ENCODE assay signal across 1 cellular context in the genomic region with DNA sequence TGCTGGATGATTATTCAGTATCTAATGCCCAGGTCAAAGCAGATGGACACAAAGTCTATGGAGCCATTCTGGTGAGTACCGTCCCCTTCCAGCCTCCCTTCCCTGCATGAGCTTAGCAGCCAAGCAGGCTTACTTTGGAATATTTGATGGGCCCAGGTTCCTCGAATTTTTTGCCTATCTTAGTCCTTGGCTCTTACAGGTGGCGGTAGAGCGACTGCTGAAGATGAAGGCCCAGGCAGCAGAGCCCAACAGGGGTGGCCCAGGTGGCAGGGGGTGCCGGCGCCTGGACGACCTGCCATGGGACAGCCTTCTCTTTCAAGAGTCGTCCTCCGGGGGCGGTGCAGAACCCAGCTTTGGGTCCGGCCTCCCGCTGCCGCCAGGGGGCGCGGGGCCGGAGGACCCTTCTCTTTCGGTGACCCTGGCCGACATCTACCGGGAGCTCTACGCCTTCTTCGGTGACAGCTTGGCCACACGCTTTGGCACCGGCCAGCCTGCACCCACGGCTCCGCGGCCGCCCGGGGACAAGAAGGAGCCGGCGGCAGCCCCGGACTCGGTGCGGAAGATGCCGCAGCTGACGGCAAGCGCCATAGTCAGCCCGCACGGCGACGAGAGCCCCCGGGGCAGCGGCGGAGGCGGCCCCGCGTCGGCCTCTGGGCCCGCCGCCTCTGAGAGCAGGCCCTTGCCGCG.
TF ChIP-seq lines count a peak whose summit lies in the region.

No MANE protein-coding gene starts in this region.

TF ChIP-seq in HEK293, 187 proteins besides CTCF, POLR2A, EP300 and RAD21 (continued from another document):
- TF ChIP-seq ZNF341 (tag by site-specific recombination; IDR thresholded peaks at IDR 0.05; ENCODE audit: low read depth) (peak; percentile 89), EGR2 (tag by site-specific recombination; IDR thresholded peaks at IDR 0.05; ENCODE audit: low read depth) (0 out of 2 replicates have a peak, but pooled peaks have one; percentile 23), ZBTB20 (tag by site-specific recombination; IDR thresholded peaks at IDR 0.05) (peak; percentile 67), ZNF416 (tag by site-specific recombination; IDR thresholded peaks at IDR 0.05) (no peak), SP7 (tag by site-specific recombination; IDR thresholded peaks at IDR 0.05) (peak; percentile 10; the same call in 1 of the 2 replicates), KLF9 (tag by site-specific recombination; IDR thresholded peaks at IDR 0.05; ENCODE audit: low read depth) (peak; percentile 28; the same call in 1 of the 2 replicates), KLF8 (tag by site-specific recombination; IDR thresholded peaks at IDR 0.05) (0 out of 2 replicates have a peak, but pooled peaks have one; percentile 11), ZNF335 (tag by site-specific recombination; conservative IDR thresholded peaks at IDR 0.05) (peak; percentile 86), BCL11A (tag by site-specific recombination; IDR thresholded peaks at IDR 0.05; ENCODE audit: low read depth) (peak; percentile 66; the same call in 1 of the 2 replicates), SP2 (tag by site-specific recombination; IDR thresholded peaks at IDR 0.05) (peak; percentile 21), ZNF157 (tag by site-specific recombination; IDR thresholded peaks at IDR 0.05) (no peak), ZNF223 (tag by site-specific recombination; IDR thresholded peaks at IDR 0.05) (peak; percentile 98), ZNF140 (tag by site-specific recombination; IDR thresholded peaks at IDR 0.05) (no peak), ZFP37 (tag by site-specific recombination; IDR thresholded peaks at IDR 0.05) (peak; percentile 51; the same call in 1 of the 2 replicates), ZNF654 (tag by site-specific recombination; IDR thresholded peaks at IDR 0.05; ENCODE audit: low read depth) (peak; percentile 26), SCRT2 (tag by site-specific recombination; IDR thresholded peaks at IDR 0.05) (peak; percentile 47), ZNF133 (tag by site-specific recombination; IDR thresholded peaks at IDR 0.05) (no peak)
- TF ChIP-seq, protein P1, sequence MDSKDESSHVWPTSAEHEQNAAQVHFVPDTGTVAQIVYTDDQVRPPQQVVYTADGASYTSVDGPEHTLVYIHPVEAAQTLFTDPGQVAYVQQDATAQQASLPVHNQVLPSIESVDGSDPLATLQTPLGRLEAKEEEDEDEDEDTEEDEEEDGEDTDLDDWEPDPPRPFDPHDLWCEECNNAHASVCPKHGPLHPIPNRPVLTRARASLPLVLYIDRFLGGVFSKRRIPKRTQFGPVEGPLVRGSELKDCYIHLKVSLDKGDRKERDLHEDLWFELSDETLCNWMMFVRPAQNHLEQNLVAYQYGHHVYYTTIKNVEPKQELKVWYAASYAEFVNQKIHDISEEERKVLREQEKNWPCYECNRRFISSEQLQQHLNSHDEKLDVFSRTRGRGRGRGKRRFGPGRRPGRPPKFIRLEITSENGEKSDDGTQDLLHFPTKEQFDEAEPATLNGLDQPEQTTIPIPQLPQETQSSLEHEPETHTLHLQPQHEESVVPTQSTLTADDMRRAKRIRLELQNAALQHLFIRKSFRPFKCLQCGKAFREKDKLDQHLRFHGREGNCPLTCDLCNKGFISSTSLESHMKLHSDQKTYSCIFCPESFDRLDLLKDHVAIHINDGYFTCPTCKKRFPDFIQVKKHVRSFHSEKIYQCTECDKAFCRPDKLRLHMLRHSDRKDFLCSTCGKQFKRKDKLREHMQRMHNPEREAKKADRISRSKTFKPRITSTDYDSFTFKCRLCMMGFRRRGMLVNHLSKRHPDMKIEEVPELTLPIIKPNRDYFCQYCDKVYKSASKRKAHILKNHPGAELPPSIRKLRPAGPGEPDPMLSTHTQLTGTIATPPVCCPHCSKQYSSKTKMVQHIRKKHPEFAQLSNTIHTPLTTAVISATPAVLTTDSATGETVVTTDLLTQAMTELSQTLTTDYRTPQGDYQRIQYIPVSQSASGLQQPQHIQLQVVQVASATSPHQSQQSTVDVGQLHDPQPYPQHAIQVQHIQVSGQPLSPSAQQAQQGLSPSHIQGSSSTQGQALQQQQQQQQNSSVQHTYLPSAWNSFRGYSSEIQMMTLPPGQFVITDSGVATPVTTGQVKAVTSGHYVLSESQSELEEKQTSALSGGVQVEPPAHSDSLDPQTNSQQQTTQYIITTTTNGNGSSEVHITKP (tag by site-specific recombination; IDR thresholded peaks at IDR 0.05) = peak; percentile 66
- TF ChIP-seq, protein P2, sequence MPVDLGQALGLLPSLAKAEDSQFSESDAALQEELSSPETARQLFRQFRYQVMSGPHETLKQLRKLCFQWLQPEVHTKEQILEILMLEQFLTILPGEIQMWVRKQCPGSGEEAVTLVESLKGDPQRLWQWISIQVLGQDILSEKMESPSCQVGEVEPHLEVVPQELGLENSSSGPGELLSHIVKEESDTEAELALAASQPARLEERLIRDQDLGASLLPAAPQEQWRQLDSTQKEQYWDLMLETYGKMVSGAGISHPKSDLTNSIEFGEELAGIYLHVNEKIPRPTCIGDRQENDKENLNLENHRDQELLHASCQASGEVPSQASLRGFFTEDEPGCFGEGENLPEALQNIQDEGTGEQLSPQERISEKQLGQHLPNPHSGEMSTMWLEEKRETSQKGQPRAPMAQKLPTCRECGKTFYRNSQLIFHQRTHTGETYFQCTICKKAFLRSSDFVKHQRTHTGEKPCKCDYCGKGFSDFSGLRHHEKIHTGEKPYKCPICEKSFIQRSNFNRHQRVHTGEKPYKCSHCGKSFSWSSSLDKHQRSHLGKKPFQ (tag by site-specific recombination; IDR thresholded peaks at IDR 0.05) = no peak
- TF ChIP-seq, protein P3, sequence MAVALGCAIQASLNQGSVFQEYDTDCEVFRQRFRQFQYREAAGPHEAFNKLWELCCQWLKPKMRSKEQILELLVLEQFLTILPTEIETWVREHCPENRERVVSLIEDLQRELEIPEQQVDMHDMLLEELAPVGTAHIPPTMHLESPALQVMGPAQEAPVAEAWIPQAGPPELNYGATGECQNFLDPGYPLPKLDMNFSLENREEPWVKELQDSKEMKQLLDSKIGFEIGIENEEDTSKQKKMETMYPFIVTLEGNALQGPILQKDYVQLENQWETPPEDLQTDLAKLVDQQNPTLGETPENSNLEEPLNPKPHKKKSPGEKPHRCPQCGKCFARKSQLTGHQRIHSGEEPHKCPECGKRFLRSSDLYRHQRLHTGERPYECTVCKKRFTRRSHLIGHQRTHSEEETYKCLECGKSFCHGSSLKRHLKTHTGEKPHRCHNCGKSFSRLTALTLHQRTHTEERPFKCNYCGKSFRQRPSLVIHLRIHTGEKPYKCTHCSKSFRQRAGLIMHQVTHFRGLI (tag by site-specific recombination; IDR thresholded peaks at IDR 0.05) = peak; percentile 91
TF ChIP-seq in HEK293: peak in this region for 24.
